ENCODE assay signal across 30 cellular contexts in genomic region chr7:50778189-50778588, GRCh38. TPM values are rescaled to one million over a fixed set of nuclear protein-coding genes. Genes with fewer than 3 reads are reported as not detected.
"Had no signal": no experiment of that assay in that cellular context is flagged by ENCODE, and none has a peak within 500 bp of the region (broad histone marks: within the 10 kb centered on the region; RNA-seq: fewer than 3 reads in every experiment).

No MANE protein-coding gene starts in this region.

- ATAC-seq: activated CD4-positive, CD25-positive, alpha-beta regulatory T cell treated with anti-CD3 and anti-CD28 coated beads, Interleukin-2, amount 50 U/mL, for 24 hours; activated CD8-positive, alpha-beta T cell treated with anti-CD3 and anti-CD28 coated beads for 36 hours; activated naive CD8-positive, alpha-beta T cell treated with anti-CD3 and anti-CD28 coated beads, Interleukin-2, amount 50 U/mL, for 24 hours; activated T-cell treated with anti-CD3 and anti-CD28 coated beads, Interleukin-2, amount 50 U/mL, for 4 hours; gastroesophageal sphincter had no signal

- H3K27ac ChIP-seq: adrenal gland, breast epithelium, cardiac muscle cell, colonic mucosa, epithelial cell of prostate, esophagus squamous epithelium, gastroesophageal sphincter, WERI-Rb-1 had no signal

- H3K4me3 ChIP-seq: adrenal gland, breast epithelium, cardiac muscle cell, colonic mucosa, esophagus squamous epithelium, gastroesophageal sphincter had no signal

- DNase-seq: activated B cell treated with CpG ODN at 0.5 μM for 24 hours; activated CD4-positive, alpha-beta T cell treated with anti-CD3 and anti-CD28 coated beads for 48 hours; activated CD4-positive, alpha-beta T cell treated with anti-CD3 and anti-CD28 coated beads, Interleukin-2, amount 50 U/mL, for 1 hour; activated CD4-positive, alpha-beta T cell treated with anti-CD3 and anti-CD28 coated beads, Interleukin-2, amount 50 U/mL, for 48 hours; activated CD8-positive, alpha-beta memory T cell treated with anti-CD3 and anti-CD28 coated beads for 24 hours; activated CD8-positive, alpha-beta T cell treated with anti-CD3 and anti-CD28 coated beads for 36 hours; activated effector memory CD4-positive, alpha-beta T cell treated with anti-CD3 and anti-CD28 coated beads, Interleukin-2, amount 50 U/mL, for 16 hours; activated naive CD4-positive, alpha-beta T cell treated with anti-CD3 and anti-CD28 coated beads for 36 hours; activated naive CD8-positive, alpha-beta T cell treated with anti-CD3 and anti-CD28 coated beads for 36 hours; activated naive CD8-positive, alpha-beta T cell treated with anti-CD3 and anti-CD28 coated beads, Interleukin-2, amount 50 U/mL, for 24 hours; activated T-cell treated with anti-CD3 and anti-CD28 coated beads, Interleukin-2, amount 50 U/mL, for 4 hours; adrenal gland; amygdala; aorta; central memory CD4-positive, alpha-beta T cell; cerebellar nuclear complex; colonic mucosa; effector CD8-positive, alpha-beta T cell; esophagus squamous epithelium; foreskin melanocyte; T-helper 2 cell; WERI-Rb-1 had no signal

- H3K9me3 ChIP-seq: adrenal gland, breast epithelium, colonic mucosa, esophagus squamous epithelium, gastroesophageal sphincter had no signal

- H3K27me3 ChIP-seq: adrenal gland, breast epithelium, gastroesophageal sphincter had no signal

- H3K27ac Mint-ChIP-seq: activated B cell treated with CpG ODN at 0.5 μM for 24 hours; activated CD8-positive, alpha-beta T cell treated with anti-CD3 and anti-CD28 coated beads for 36 hours; activated naive CD4-positive, alpha-beta T cell treated with anti-CD3 and anti-CD28 coated beads for 36 hours; activated naive CD4-positive, alpha-beta T cell treated with anti-CD3 and anti-CD28 coated beads, Interleukin-2, amount 50 U/mL, for 24 hours; activated naive CD8-positive, alpha-beta T cell treated with anti-CD3 and anti-CD28 coated beads for 36 hours; activated naive CD8-positive, alpha-beta T cell treated with anti-CD3 and anti-CD28 coated beads, Interleukin-2, amount 50 U/mL, for 24 hours; activated T-helper 2 cell treated with anti-CD3 and anti-CD28 coated beads, Interferon-gamma antibody, Interleukin-2, Interleukin-4, amounts not matched to agents 10 μg/mL and 5 μg/mL and 100 μg/mL, durations not matched to agents 14 hours and 24 hours and 36 hours; brain had no signal

- H3K4me1 ChIP-seq: colonic mucosa had no signal

- H3K36me3 Mint-ChIP-seq: activated naive CD8-positive, alpha-beta T cell treated with anti-CD3 and anti-CD28 coated beads for 36 hours had no signal

- H3K4me3 Mint-ChIP-seq: activated B cell treated with CpG ODN at 0.5 μM for 24 hours; activated CD8-positive, alpha-beta T cell treated with anti-CD3 and anti-CD28 coated beads for 36 hours; activated naive CD4-positive, alpha-beta T cell treated with anti-CD3 and anti-CD28 coated beads for 36 hours; activated naive CD4-positive, alpha-beta T cell treated with anti-CD3 and anti-CD28 coated beads, Interleukin-2, amount 50 U/mL, for 24 hours; activated naive CD8-positive, alpha-beta T cell treated with anti-CD3 and anti-CD28 coated beads for 36 hours; activated naive CD8-positive, alpha-beta T cell treated with anti-CD3 and anti-CD28 coated beads, Interleukin-2, amount 50 U/mL, for 24 hours; activated T-cell treated with anti-CD3 and anti-CD28 coated beads, Interleukin-2, amount 50 U/mL, for 4 hours had no signal

- H3K36me3 ChIP-seq: adrenal gland, breast epithelium, cardiac muscle cell, colonic mucosa, esophagus squamous epithelium, gastroesophageal sphincter, WERI-Rb-1 had no signal

- H3K9me3 Mint-ChIP-seq: activated B cell treated with CpG ODN at 0.5 μM for 24 hours; activated naive CD4-positive, alpha-beta T cell treated with anti-CD3 and anti-CD28 coated beads for 36 hours; activated naive CD4-positive, alpha-beta T cell treated with anti-CD3 and anti-CD28 coated beads, Interleukin-2, amount 50 U/mL, for 24 hours; activated naive CD8-positive, alpha-beta T cell treated with anti-CD3 and anti-CD28 coated beads for 36 hours; activated T-cell treated with anti-CD3 and anti-CD28 coated beads, Interleukin-2, amount 50 U/mL, for 4 hours; activated T-helper 2 cell treated with anti-CD3 and anti-CD28 coated beads, Interferon-gamma antibody, Interleukin-2, Interleukin-4, amounts not matched to agents 10 μg/mL and 5 μg/mL and 100 μg/mL, durations not matched to agents 14 hours and 24 hours and 36 hours had no signal

RNA-seq across cellular contexts. Expression of gene GRB10, which starts 4.5 kb away (rescaled TPM):
- total RNA-seq: activated B cell treated with CpG ODN at 0.5 μM for 24 hours had no signal
